Comparison of ENCODE assay signal across 27 cellular contexts in the genomic region with DNA sequence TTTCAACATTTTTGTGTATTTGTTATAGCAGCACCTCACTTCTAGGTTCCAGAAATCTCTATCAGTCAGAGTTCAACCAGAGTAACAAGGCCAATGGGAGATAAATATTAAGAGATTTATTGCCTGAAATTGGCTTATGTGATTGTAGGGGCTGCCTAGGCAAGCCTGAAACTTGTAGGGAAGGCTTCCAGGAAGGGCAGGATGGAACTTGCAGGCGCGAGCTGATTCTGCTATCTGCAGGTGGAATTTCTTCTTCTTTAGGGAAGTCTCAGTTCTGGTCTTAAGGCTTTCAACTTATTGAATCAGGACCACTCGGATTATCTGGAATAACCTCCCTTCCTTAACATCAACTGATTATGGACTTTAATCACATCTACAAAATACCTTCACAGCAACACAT.
"Had no signal": no experiment of that assay in that cellular context is flagged by ENCODE, and none has a peak within 500 bp of the region (broad histone marks: within the 10 kb centered on the region; RNA-seq: fewer than 3 reads in every experiment).

No MANE protein-coding gene starts in this region.

- ATAC-seq: natural killer cell; psoas muscle; right cardiac atrium; sciatic nerve; stimulated activated memory B cell treated with anti-CD40 and anti-IgM and Interleukin-4, amounts not matched to agents 10 μg/mL and 1 μg/mL and 100 μg/mL, for 72 hours; stimulated activated naive CD8-positive, alpha-beta T cell treated with anti-CD3 and anti-CD28 coated beads, Interleukin-15, amount 100 ng/mL, for 72 hours; stimulated activated naive CD8-positive, alpha-beta T cell treated with anti-CD3 and anti-CD28 coated beads, Interleukin-15, Interleukin-2, amounts not matched to agents 100 U/mL and 50 U/mL, for 24 hours; upper lobe of right lung had no signal

- H3K9ac ChIP-seq: neural progenitor cell, parathyroid adenoma had no signal

- H3K79me2 ChIP-seq: parathyroid adenoma had no signal

- H3K9me3 ChIP-seq: ovary, testis, transverse colon, upper lobe of right lung, uterus had no signal

- DNase-seq: natural killer cell; occipital lobe; ovary; psoas muscle; right cardiac atrium; spleen; stimulated activated CD4-positive, alpha-beta T cell treated with anti-CD3 and anti-CD28 coated beads, Interleukin-12 subunit alpha, Interleukin-12 subunit beta, amount 100 ng/mL, for 4 hours; stimulated activated CD4-positive, alpha-beta T cell treated with anti-CD3 and anti-CD28 coated beads, Interleukin-1b, Interleukin-23, amount 100 ng/mL, for 48 hours; stimulated activated CD4-positive, alpha-beta T cell treated with anti-CD3 and anti-CD28 coated beads, Interleukin-4, amount 100 ng/mL, for 1 hour; stimulated activated CD4-positive, alpha-beta T cell treated with anti-CD3 and anti-CD28 coated beads, Interleukin-4, amount 100 ng/mL, for 4 hours; stimulated activated CD8-positive, alpha-beta memory T cell treated with anti-CD3 and anti-CD28 coated beads, Interleukin-4, amount 100 ng/mL, for 48 hours; stimulated activated naive CD4-positive, alpha-beta T cell; stimulated activated naive CD8-positive, alpha-beta T cell treated with anti-CD3 and anti-CD28 coated beads, Interleukin-15, amount 100 ng/mL, for 72 hours; stimulated activated naive CD8-positive, alpha-beta T cell treated with anti-CD3 and anti-CD28 coated beads, Interleukin-15, Interleukin-2, amounts not matched to agents 100 U/mL and 50 U/mL, for 24 hours; substantia nigra; testis; transverse colon; upper lobe of right lung; uterus had no signal

- H3K27ac ChIP-seq: neural progenitor cell, ovary, parathyroid adenoma, psoas muscle, skin epidermis, spleen, suprapubic skin, testis, tibial artery, transverse colon, upper lobe of right lung, uterus had no signal

- H3K4me2 ChIP-seq: neural progenitor cell, smooth muscle cell had no signal

- H3K36me3 ChIP-seq: neural progenitor cell, ovary, spleen, suprapubic skin, tibial artery, transverse colon, upper lobe of right lung, uterus had no signal

- H2AFZ ChIP-seq: neural progenitor cell, parathyroid adenoma had no signal

- H3K27me3 ChIP-seq: neural progenitor cell, ovary, testis, tibial artery, transverse colon, upper lobe of right lung, uterus had no signal

- H3K4me1 ChIP-seq: neural progenitor cell, parathyroid adenoma, psoas muscle, spleen, suprapubic skin, testis, tibial artery, transverse colon, upper lobe of right lung, uterus had no signal

- H3K4me3 ChIP-seq: neural progenitor cell, ovary, psoas muscle, skin epidermis, smooth muscle cell, spleen, suprapubic skin, testis, tibial artery, transverse colon, upper lobe of right lung, uterus had no signal
